10 cellular contexts compared by ENCODE assay signal in the genomic region with DNA sequence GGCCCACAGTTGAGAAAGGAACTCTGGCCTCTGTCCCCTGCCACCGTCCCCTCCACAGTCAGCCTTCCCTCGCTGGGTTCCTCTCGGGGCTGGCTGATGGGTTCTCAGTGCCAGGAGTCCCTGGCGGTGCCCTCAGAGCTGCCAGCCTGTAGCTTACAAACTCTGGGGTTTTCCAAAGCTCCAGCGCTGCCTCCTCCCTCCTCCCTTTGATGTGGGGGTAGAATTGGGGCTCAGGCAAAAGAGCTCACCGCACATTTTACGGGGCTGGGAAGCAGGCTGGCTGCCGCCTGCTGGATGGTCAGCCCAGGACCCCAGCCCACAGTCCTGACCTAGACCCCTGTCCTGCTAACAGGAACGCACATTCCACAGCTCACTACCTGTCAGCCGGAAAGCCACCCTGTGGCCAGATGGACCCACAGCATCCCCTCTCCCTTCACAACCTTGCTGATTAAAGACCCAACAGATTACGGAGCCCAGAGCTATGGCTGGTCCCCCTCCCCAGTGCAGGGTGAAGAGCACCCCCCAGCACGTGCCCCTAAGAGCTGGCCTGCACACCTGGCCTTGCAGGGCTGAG. TPM values are rescaled to one million over a fixed set of nuclear protein-coding genes. Genes with fewer than 3 reads are reported as not detected.
DNase-seq lines count a peak whose midpoint lies in the region; ATAC-seq and TF ChIP-seq lines count a peak whose summit lies in the region.
"Had no signal": no experiment of that assay in that cellular context is flagged by ENCODE, and none has a peak within 500 bp of the region (broad histone marks: within the 10 kb centered on the region; RNA-seq: fewer than 3 reads in every experiment).

No MANE protein-coding gene starts in this region.

- H3K27ac ChIP-seq in cardiac muscle cell: peak overlapping the region; percentile 34
- H3K27ac ChIP-seq in muscle layer of colon (ENCODE audit: low read depth, low read length): peak overlapping the region; percentile 63
- H3K27ac ChIP-seq in aorta (ENCODE audit: low read depth in 1 of 2, low read length in 2 of 2): peak overlapping the region; percentile 33 to 91

- H3K36me3 ChIP-seq in cardiac muscle cell (no peaks in the 10 kb centered on the region), muscle layer of colon (ENCODE audit: insufficient read depth, low read length) (no peaks in the 10 kb centered on the region), aorta (ENCODE audit: control insufficient read depth in 1 of 2, insufficient read depth in 2 of 2, low read length in 1 of 2) (peaks cover 0 to 11% of the 10 kb centered on the region in 2 donors)

- no peak for DNase-seq in cardiac muscle cell (ENCODE audit: low read depth in 1 of 2, low spot score in 1 of 2)
- DNase-seq in cardiac septum (ENCODE audit: low spot score): no peak
- DNase-seq in epidermal melanocyte (ENCODE audit: insufficient read length, low spot score): peak; percentile 11
- DNase-seq in aorta: no peak
- no peak for DNase-seq in activated effector memory CD4-positive, alpha-beta T cell treated with anti-CD3 and anti-CD28 coated beads, Interleukin-2, amount 50 U/mL, for 16 hours
- no peak for DNase-seq in activated effector memory CD4-positive, alpha-beta T cell treated with Interleukin-2 at 50 U/mL for 16 hours
- DNase-seq in middle frontal gyrus (ENCODE audit: extremely low spot score, low spot score): no peak
- DNase-seq: activated CD4-positive, CD25-positive, alpha-beta regulatory T cell treated with anti-CD3 and anti-CD28 coated beads, Interleukin-2, amount 50 U/mL, for 72 hours; NCI-H1092 treated with DMSO at 0.1 percent for 48 hours had no signal

- 12 to 14% methylated on average over 12 of the region's 12 CpGs for WGBS in aorta, 2 donors

- H3K4me1 ChIP-seq in cardiac muscle cell (ENCODE audit: low read depth): peaks cover 49% of the 10 kb centered on the region
- peaks cover 53% of the 10 kb centered on the region for H3K4me1 ChIP-seq in muscle layer of colon (ENCODE audit: insufficient read depth, low read length)
- H3K4me1 ChIP-seq in aorta (ENCODE audit: control insufficient read depth in 1 of 2, insufficient read depth in 2 of 2, low read length in 2 of 2): no peaks in the 10 kb centered on the region

- H3K27me3 ChIP-seq in cardiac muscle cell (no peaks in the 10 kb centered on the region), muscle layer of colon (ENCODE audit: control insufficient read depth in 1 of 2, insufficient read depth in 2 of 2, low read length in 2 of 2) (no peaks in the 10 kb centered on the region), aorta (ENCODE audit: control insufficient read depth in 1 of 2, insufficient read depth in 2 of 2, low read length in 1 of 2) (no peaks in the 10 kb centered on the region)

- no peak overlapping the region for H3K9ac ChIP-seq in muscle layer of colon (ENCODE audit: low read length)

- no peaks in the 10 kb centered on the region for H3K9me3 ChIP-seq in cardiac muscle cell (ENCODE audit: low read depth)
- H3K9me3 ChIP-seq in muscle layer of colon (ENCODE audit: low read length): no peaks in the 10 kb centered on the region
- H3K9me3 ChIP-seq in aorta (ENCODE audit: control insufficient read depth, low read length): no peaks in the 10 kb centered on the region

- intact Hi-C loops in cardiac septum (cut with DNase I): no loop called here
- intact Hi-C loops in aorta (cut with DNase I): no loop called here

- no peak for ATAC-seq in aorta (ENCODE audit: low FRiP score)

- H3K4me3 ChIP-seq in cardiac muscle cell (no peak overlapping the region), muscle layer of colon (ENCODE audit: low read depth in 1 of 2, low read length in 2 of 2) (no peak overlapping the region), aorta (ENCODE audit: low read length in 2 of 2) (no peak overlapping the region)

- peak; percentile 4 for TF ChIP-seq CTCF in cardiac muscle cell (IDR thresholded peaks at IDR 0.05; ENCODE audit: low read depth, low read length)

RNA-seq across cellular contexts. Expression of a gene that starts 6.0 kb away (rescaled TPM):
- total RNA-seq in cardiac muscle cell (23.3 and 33.3 TPM in 2 replicates), cardiac septum (6.3 TPM), aorta (100 to 1,000 TPM in 1 of 2 donors, 10 to 100 TPM in 1; 67.0 to 120 TPM)
- polyA plus RNA-seq in cardiac muscle cell (18.9 and 30.5 TPM in 2 replicates), aorta (10 to 100 TPM; 21.7 to 51.3 TPM)

RNA-seq across cellular contexts. Expression of a gene that starts 26.5 kb away (rescaled TPM):
- total RNA-seq in cardiac muscle cell (65.1 and 72.5 TPM in 2 replicates), cardiac septum (43.3 TPM), aorta (10 to 100 TPM; 23.6 to 25.5 TPM)
- polyA plus RNA-seq in cardiac muscle cell (71.8 and 82.8 TPM in 2 replicates), aorta (10 to 100 TPM; 41.7 to 65.2 TPM)

RNA-seq across cellular contexts. Expression of a gene that starts 38.7 kb away (rescaled TPM):
- total RNA-seq in cardiac muscle cell (33.0 and 66.5 TPM in 2 replicates), cardiac septum (11.9 TPM), aorta (10 to 100 TPM; 42.6 to 60.1 TPM)
- polyA plus RNA-seq in cardiac muscle cell (54.2 and 62.1 TPM in 2 replicates), aorta (10 to 100 TPM; 15.3 to 38.8 TPM)

RNA-seq across cellular contexts. Expression of a gene that starts 48.0 kb away (rescaled TPM):
- 62.1 and 70.7 TPM in 2 replicates for total RNA-seq in cardiac muscle cell
- 60.5 and 70.8 TPM in 2 replicates for polyA plus RNA-seq in cardiac muscle cell
- total RNA-seq in cardiac septum: 50.7 TPM
- total RNA-seq in aorta: 10 to 100 TPM; 22.7 to 26.6 TPM
- polyA plus RNA-seq in aorta: 10 to 100 TPM; 16.0 to 19.1 TPM
